Comparison of ENCODE assay signal across 19 cellular contexts in genomic region chr3:190709351-190709773, GRCh38.
DNase-seq lines count a peak whose midpoint lies in the region; ATAC-seq, FAIRE-seq and TF ChIP-seq lines count a peak whose summit lies in the region.
"Had no signal": no experiment of that assay in that cellular context is flagged by ENCODE, and none has a peak within 500 bp of the region (broad histone marks: within the 10 kb centered on the region; RNA-seq: fewer than 3 reads in every experiment).

No MANE protein-coding gene starts in this region.

- DNase-seq in AG20443 (ENCODE audit: low spot score) (peak; percentile 19), NCI-H226 (peak; percentile 5), choroid plexus epithelial cell (ENCODE audit: low read depth) (peak; percentile 67), myocyte (ENCODE audit: low read depth) (peak; percentile 86), pancreas (no peak), left ventricle myocardium inferior (no peak), Karpas-422 (no peak), HK-2 (ENCODE audit: unreplicated experiment) (no peak)
- DNase-seq: activated CD4-positive, alpha-beta T cell treated with anti-CD3 and anti-CD28 coated beads for 4 hours; activated gamma-delta T cell; body of pancreas; erythroblast; kidney; mesendoderm; NCI-H1092; NCI-H2081 treated with DMSO at 0.1 percent for 48 hours; NCI-H524 treated with DMSO at 0.1 percent for 48 hours; retina had no signal

- WGBS in pancreas, 2 donors: 54% methylated on average over 2 of the region's 2 CpGs

- H3K9me3 ChIP-seq in pancreas: no peaks in the 10 kb centered on the region
- H3K9me3 ChIP-seq in left ventricle myocardium inferior (replicated peaks): no peaks in the 10 kb centered on the region
- H3K9me3 ChIP-seq in Karpas-422 (ENCODE audit: low read length): peaks cover 4% of the 10 kb centered on the region
- H3K9me3 ChIP-seq: body of pancreas had no signal

- no peak overlapping the region for H3K4me2 ChIP-seq in Karpas-422 (ENCODE audit: low read depth, low read length, poor library complexity, severe bottlenecking)

- H4K20me1 ChIP-seq in Karpas-422 (ENCODE audit: insufficient read depth, low read depth, low read length): no peaks in the 10 kb centered on the region

- H3K4me1 ChIP-seq in pancreas (no peaks in the 10 kb centered on the region), left ventricle myocardium inferior (no peaks in the 10 kb centered on the region), Karpas-422 (ENCODE audit: low read length) (no peaks in the 10 kb centered on the region)
- H3K4me1 ChIP-seq: body of pancreas had no signal

- FAIRE-seq in pancreas (lab: Jason Lieb, UNC): no peak
- FAIRE-seq: HepG2, kidney had no signal

- H3K9me2 ChIP-seq in Karpas-422 (replicated peaks; ENCODE audit: insufficient read depth, low read length): no peaks in the 10 kb centered on the region

- no peak overlapping the region for H3K9ac ChIP-seq in Karpas-422 (ENCODE audit: low read length)

- H3K27ac ChIP-seq in pancreas (no peak overlapping the region), left ventricle myocardium inferior (replicated peaks) (no peak overlapping the region), Karpas-422 (ENCODE audit: low read length) (no peak overlapping the region)
- H3K27ac ChIP-seq: body of pancreas had no signal

- H2AFZ ChIP-seq in Karpas-422 (ENCODE audit: low read length): no peak overlapping the region

- H3K36me3 ChIP-seq in pancreas (no peaks in the 10 kb centered on the region), left ventricle myocardium inferior (no peaks in the 10 kb centered on the region), Karpas-422 (ENCODE audit: insufficient read depth, low read length) (no peaks in the 10 kb centered on the region)

- ATAC-seq in pancreas: no peak
- ATAC-seq: body of pancreas, HepG2 had no signal

- TF ChIP-seq CTCF in choroid plexus epithelial cell (conservative IDR thresholded peaks at IDR 0.05; ENCODE audit: low read depth, low read length) (no peak), pancreas (IDR thresholded peaks at IDR 0.05) (no peak), left ventricle myocardium inferior (IDR thresholded peaks at IDR 0.05; ENCODE audit: borderline replicate concordance) (no peak)

- no peak overlapping the region for H3K4me3 ChIP-seq in choroid plexus epithelial cell (ENCODE audit: low read depth, low read length)
- no peak overlapping the region for H3K4me3 ChIP-seq in pancreas
- H3K4me3 ChIP-seq in left ventricle myocardium inferior: no peak overlapping the region
- H3K4me3 ChIP-seq in Karpas-422 (ENCODE audit: low read length): no peak overlapping the region
- H3K4me3 ChIP-seq: body of pancreas had no signal

- H3K79me2 ChIP-seq in Karpas-422 (ENCODE audit: low read length): no peaks in the 10 kb centered on the region

- H3K27me3 ChIP-seq in pancreas (no peaks in the 10 kb centered on the region), left ventricle myocardium inferior (ENCODE audit: low read depth) (no peaks in the 10 kb centered on the region), Karpas-422 (ENCODE audit: low read length) (no peaks in the 10 kb centered on the region)
- H3K27me3 ChIP-seq: body of pancreas had no signal

- intact Hi-C loops in pancreas (cut with DNase I) (no loop called here), left ventricle myocardium inferior (cut with micrococcal nuclease) (loop anchor here (10.0 kb wide), 1 partner anchor 345 kb away; no protein-coding TSS in a partner anchor)

Comparison
In these comparisons a context has a peak if more than half of its experiments do, and no peak if none do; other contexts are left out.
1. DNase-seq: peak in AG20443 (single experiment), NCI-H226 (single experiment), choroid plexus epithelial cell (single experiment) and myocyte (single experiment); none in pancreas (0 of 6), left ventricle myocardium inferior (single experiment), Karpas-422 (single experiment) and HK-2 (single experiment).